ENCODE assay signal across 12 cellular contexts in genomic region chr17:67239597-67239996, GRCh38. TPM values are rescaled to one million over a fixed set of nuclear protein-coding genes. Genes with fewer than 3 reads are reported as not detected.
DNase-seq lines count a peak whose midpoint lies in the region; ATAC-seq and TF ChIP-seq lines count a peak whose summit lies in the region.
"Had no signal": no experiment of that assay in that cellular context is flagged by ENCODE, and none has a peak within 500 bp of the region (broad histone marks: within the 10 kb centered on the region; RNA-seq: fewer than 3 reads in every experiment).

No MANE protein-coding gene starts in this region.

- H3K36me3 ChIP-seq in subcutaneous abdominal adipose tissue (ENCODE audit: control insufficient read depth in 5 of 5, insufficient read depth in 5 of 5, low read length in 5 of 5), result peaks cover 18 to 37% (median 20%) of the 10 kb centered on the region in 5 donors

- H3K9me3 Mint-ChIP-seq in activated CD4-positive, alpha-beta T cell treated with anti-CD3 and anti-CD28 coated beads, Interleukin-2, amount 10 ng/mL, durations not matched to agents 24 days and 14 days, result no peaks in the 10 kb centered on the region
- no peaks in the 10 kb centered on the region for H3K9me3 Mint-ChIP-seq in T-cell
- H3K9me3 Mint-ChIP-seq: activated naive CD8-positive, alpha-beta T cell treated with anti-CD3 and anti-CD28 coated beads, Interleukin-2, amount 10 ng/mL, durations not matched to agents 7 days and 5 days had no signal

- peak overlapping the region in 2 of 5 donors; percentile 25 to 41 for H3K9ac ChIP-seq in subcutaneous abdominal adipose tissue (ENCODE audit: low read length in 5 of 5)

- intact Hi-C loops in activated CD4-positive, alpha-beta T cell treated with anti-CD3 and anti-CD28 coated beads, Interleukin-2, amount 10 ng/mL, durations not matched to agents 24 days and 14 days (cut with micrococcal nuclease), result no loop called here

- no peak for DNase-seq in activated CD4-positive, alpha-beta T cell treated with anti-CD3 and anti-CD28 coated beads, Interleukin-2, amount 10 ng/mL, durations not matched to agents 24 days and 14 days
- no peak for DNase-seq in activated CD4-positive, alpha-beta T cell treated with anti-CD3 and anti-CD28 coated beads, Interleukin-2, amount 50 U/mL, for 4 hours
- DNase-seq in astrocyte of the spinal cord (ENCODE audit: low read depth, low spot score) (peak; percentile 60), kidney tubule cell (ENCODE audit: low spot score) (peak; percentile 71), T-cell (no peak)
- DNase-seq: activated naive CD8-positive, alpha-beta T cell treated with anti-CD3 and anti-CD28 coated beads, Interleukin-2, amount 10 ng/mL, durations not matched to agents 7 days and 5 days; NCI-H2227 treated with DMSO at 0.1 percent for 48 hours; right lobe of liver; T1000 had no signal

- no peak for TF ChIP-seq CTCF in astrocyte of the spinal cord (IDR thresholded peaks at IDR 0.05; ENCODE audit: low read depth, low read length)

- H3K36me3 Mint-ChIP-seq in activated CD4-positive, alpha-beta T cell treated with anti-CD3 and anti-CD28 coated beads, Interleukin-2, amount 10 ng/mL, durations not matched to agents 24 days and 14 days (ENCODE audit: low read depth), result peaks cover 63% of the 10 kb centered on the region
- peaks cover 41% of the 10 kb centered on the region for H3K36me3 Mint-ChIP-seq in T-cell

- H3K4me1 ChIP-seq in subcutaneous abdominal adipose tissue (ENCODE audit: control insufficient read depth in 5 of 5, insufficient read depth in 5 of 5, low read length in 5 of 5), result peaks cover 9 to 51% (median 45%) of the 10 kb centered on the region in 5 donors

- no peak for ATAC-seq in GM21723 (IDR thresholded peaks at IDR 0.05; ENCODE audit: unreplicated experiment)
- no peak for ATAC-seq in T-cell (replicated peaks in 1 of 4)
- ATAC-seq in GM18861 (IDR thresholded peaks at IDR 0.05; ENCODE audit: unreplicated experiment), result no peak

- H3K4me3 ChIP-seq in astrocyte of the spinal cord (ENCODE audit: low read depth, low read length), result no peak overlapping the region
- no peak overlapping the region for H3K4me3 ChIP-seq in subcutaneous abdominal adipose tissue (ENCODE audit: low read depth in 1 of 5, low read length in 5 of 5)
- H3K4me3 ChIP-seq: right lobe of liver had no signal

- POLR2A ChIA-PET in T-cell (lab: Charles Lee), result no interaction called here

- in situ Hi-C loops in astrocyte of the spinal cord (cut with HindIII; ENCODE audit: low sequenced_read_pairs), result no loop called here

- peak overlapping the region; percentile 72 for H3K27ac ChIP-seq in subcutaneous abdominal adipose tissue (ENCODE audit: low read depth, low read length)
- H3K27ac ChIP-seq: right lobe of liver had no signal

- no peaks in the 10 kb centered on the region for H3K27me3 Mint-ChIP-seq in activated CD4-positive, alpha-beta T cell treated with anti-CD3 and anti-CD28 coated beads, Interleukin-2, amount 10 ng/mL, durations not matched to agents 24 days and 14 days
- H3K27me3 Mint-ChIP-seq in T-cell, result no peaks in the 10 kb centered on the region
- H3K27me3 Mint-ChIP-seq: activated naive CD8-positive, alpha-beta T cell treated with anti-CD3 and anti-CD28 coated beads, Interleukin-2, amount 10 ng/mL, durations not matched to agents 7 days and 5 days had no signal

- H3K27me3 ChIP-seq in subcutaneous abdominal adipose tissue (ENCODE audit: control insufficient read depth in 5 of 5, insufficient read depth in 4 of 5, low read length in 5 of 5), result no peaks in the 10 kb centered on the region
- H3K27me3 ChIP-seq: right lobe of liver had no signal

- H3K4me3 Mint-ChIP-seq in activated CD4-positive, alpha-beta T cell treated with anti-CD3 and anti-CD28 coated beads, Interleukin-2, amount 10 ng/mL, durations not matched to agents 24 days and 14 days, result no peak overlapping the region
- H3K4me3 Mint-ChIP-seq in T-cell, result no peak overlapping the region
- H3K4me3 Mint-ChIP-seq: activated naive CD8-positive, alpha-beta T cell treated with anti-CD3 and anti-CD28 coated beads, Interleukin-2, amount 10 ng/mL, durations not matched to agents 7 days and 5 days had no signal

- no peaks in the 10 kb centered on the region for H3K9me3 ChIP-seq in subcutaneous abdominal adipose tissue (ENCODE audit: control insufficient read depth in 5 of 5, low read length in 5 of 5)
- H3K9me3 ChIP-seq: right lobe of liver had no signal

- H3K4me1 Mint-ChIP-seq in activated CD4-positive, alpha-beta T cell treated with anti-CD3 and anti-CD28 coated beads, Interleukin-2, amount 10 ng/mL, durations not matched to agents 24 days and 14 days, result peaks cover 39% of the 10 kb centered on the region
- peaks cover 64 to 68% (median 66%) of the 10 kb centered on the region in 3 donors for H3K4me1 Mint-ChIP-seq in T-cell

- CTCF ChIA-PET in T-cell (lab: Charles Lee), result interaction anchor here (1.3 to 1.9 kb wide), 2 partner anchors 17 to 18 kb away, joined by 7 to 12 read pairs; no protein-coding TSS in a partner anchor

- H3K27ac Mint-ChIP-seq in activated CD4-positive, alpha-beta T cell treated with anti-CD3 and anti-CD28 coated beads, Interleukin-2, amount 10 ng/mL, durations not matched to agents 24 days and 14 days, result peak overlapping the region; percentile 39
- H3K27ac Mint-ChIP-seq in T-cell, result no peak overlapping the region
- H3K27ac Mint-ChIP-seq: activated naive CD8-positive, alpha-beta T cell treated with anti-CD3 and anti-CD28 coated beads, Interleukin-2, amount 10 ng/mL, durations not matched to agents 7 days and 5 days had no signal

RNA-seq across cellular contexts. Expression of gene HELZ, which starts 5.4 kb away (rescaled TPM):
- 73.5 and 74.7 TPM in 2 replicates for total RNA-seq in activated CD4-positive, alpha-beta T cell treated with anti-CD3 and anti-CD28 coated beads, Interleukin-2, amount 10 ng/mL, durations not matched to agents 24 days and 14 days
- total RNA-seq in T-cell, result 100 to 1,000 TPM in 2 of 5 donors, 10 to 100 TPM in 3; 76.0 to 115 (median 91.6) TPM

Comparison
In these comparisons a context has a peak if more than half of its experiments do, and no peak if none do; other contexts are left out.
1. DNase-seq: peak in astrocyte of the spinal cord (single experiment) and kidney tubule cell (single experiment); none in activated CD4-positive, alpha-beta T cell treated with anti-CD3 and anti-CD28 coated beads, Interleukin-2, amount 10 ng/mL, durations not matched to agents 24 days and 14 days (single experiment), activated CD4-positive, alpha-beta T cell treated with anti-CD3 and anti-CD28 coated beads, Interleukin-2, amount 50 U/mL, for 4 hours (0 of 2) and T-cell (0 of 34).